In the genomic region with DNA sequence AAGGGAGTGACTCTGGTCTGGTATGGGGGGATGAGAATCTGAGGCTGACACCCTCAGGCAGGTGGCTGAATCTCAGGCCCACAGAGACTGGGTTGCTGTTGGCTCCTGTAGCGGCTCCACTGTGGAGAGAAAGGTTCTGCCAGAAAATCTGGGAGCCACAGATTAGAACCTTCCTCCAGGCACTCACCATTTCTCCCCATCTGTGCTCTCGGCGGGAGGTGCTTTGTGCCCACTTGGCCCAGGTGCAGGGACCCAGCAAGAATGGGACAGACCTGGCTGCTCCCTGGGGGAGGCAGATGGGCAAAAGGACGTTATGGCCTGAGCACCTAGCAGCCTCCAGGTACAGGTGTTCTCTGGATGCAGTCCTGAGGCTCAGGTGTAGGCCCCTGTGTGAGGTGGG, we compare ENCODE assay signal across 34 cellular contexts.
"Had no signal": no experiment of that assay in that cellular context is flagged by ENCODE, and none has a peak within 500 bp of the region (broad histone marks: within the 10 kb centered on the region; RNA-seq: fewer than 3 reads in every experiment).

No MANE protein-coding gene starts in this region.

- H3K4me1 ChIP-seq: adrenal gland, parathyroid adenoma, right atrium auricular region, upper lobe of right lung had no signal

- H3K9me3 ChIP-seq: adrenal gland, body of pancreas, gastroesophageal sphincter, right atrium auricular region, stomach, thyroid gland, upper lobe of right lung had no signal

- H3K4me3 ChIP-seq: adrenal gland, body of pancreas, cardiac muscle cell, gastroesophageal sphincter, hepatocyte, right atrium auricular region, smooth muscle cell, stomach, thyroid gland, upper lobe of right lung had no signal

- H3K27me3 ChIP-seq: adrenal gland, body of pancreas, cardiac muscle cell, gastroesophageal sphincter, hepatocyte, right atrium auricular region, stomach, thyroid gland, upper lobe of right lung had no signal

- H3K36me3 ChIP-seq: adrenal gland, cardiac muscle cell, right atrium auricular region, stomach, thyroid gland, upper lobe of right lung had no signal

- H3K4me2 ChIP-seq: hepatocyte, smooth muscle cell had no signal

- H3K27ac ChIP-seq: adrenal gland, body of pancreas, cardiac muscle cell, gastroesophageal sphincter, hepatocyte, parathyroid adenoma, right atrium auricular region, stomach, thyroid gland, upper lobe of right lung, WERI-Rb-1 had no signal

- H2AFZ ChIP-seq: hepatocyte, parathyroid adenoma had no signal

- ATAC-seq: activated CD4-positive, CD25-positive, alpha-beta regulatory T cell treated with anti-CD3 and anti-CD28 coated beads, Interleukin-2, amount 50 U/mL, for 24 hours; body of pancreas; effector memory CD8-positive, alpha-beta T cell; gastroesophageal sphincter; left ventricle myocardium superior; stimulated activated memory B cell treated with anti-CD40 and anti-IgM and Interleukin-4, amounts not matched to agents 10 μg/mL and 1 μg/mL and 100 μg/mL, for 72 hours; upper lobe of right lung had no signal

- DNase-seq: activated CD4-positive, alpha-beta T cell treated with anti-CD3 and anti-CD28 coated beads for 48 hours; activated CD4-positive, alpha-beta T cell treated with anti-CD3 and anti-CD28 coated beads, Interleukin-2, amount 50 U/mL, for 48 hours; activated CD8-positive, alpha-beta memory T cell treated with anti-CD3 and anti-CD28 coated beads for 24 hours; activated CD8-positive, alpha-beta memory T cell treated with anti-CD3 and anti-CD28 coated beads, Interleukin-2, amount 50 U/mL, for 4 hours; activated effector memory CD4-positive, alpha-beta T cell treated with anti-CD3 and anti-CD28 coated beads, Interleukin-2, amount 50 U/mL, for 16 hours; activated naive CD4-positive, alpha-beta T cell treated with anti-CD3 and anti-CD28 coated beads for 36 hours; activated naive CD8-positive, alpha-beta T cell treated with anti-CD3 and anti-CD28 coated beads for 36 hours; activated T-cell treated with anti-CD3 and anti-CD28 coated beads, Interleukin-2, amount 50 U/mL, for 1 hour; adrenal gland; aorta; body of pancreas; cortex of kidney; effector memory CD8-positive, alpha-beta T cell; erythroblast; islet precursor cell; left ventricle myocardium superior; naive B cell; nucleus accumbens; stimulated activated CD4-positive, alpha-beta T cell treated with anti-CD3 and anti-CD28 coated beads, Interleukin-1b, Interleukin-23, amount 100 ng/mL, for 48 hours; stimulated activated CD4-positive, alpha-beta T cell treated with anti-CD3 and anti-CD28 coated beads, Interleukin-4, amount 100 ng/mL, for 4 hours; stimulated activated CD8-positive, alpha-beta memory T cell treated with anti-CD3 and anti-CD28 coated beads, Interleukin-4, amount 100 ng/mL, for 48 hours; stomach; T-helper 9 cell; thyroid gland; upper lobe of right lung; WERI-Rb-1 had no signal
